23 cellular contexts compared by ENCODE assay signal in genomic region chr7:128682125-128682524, GRCh38. TPM values are rescaled to one million over a fixed set of nuclear protein-coding genes. Genes with fewer than 3 reads are reported as not detected.
"Had no signal": no experiment of that assay in that cellular context is flagged by ENCODE, and none has a peak within 500 bp of the region (broad histone marks: within the 10 kb centered on the region; RNA-seq: fewer than 3 reads in every experiment).

No MANE protein-coding gene starts in this region.

- H3K36me3 ChIP-seq: breast epithelium, prostate gland, suprapubic skin had no signal

- H3K9me3 Mint-ChIP-seq: activated naive CD4-positive, alpha-beta T cell treated with anti-CD3 and anti-CD28 coated beads for 36 hours; activated naive CD8-positive, alpha-beta T cell treated with anti-CD3 and anti-CD28 coated beads, Interleukin-2, amount 50 U/mL, for 24 hours; activated T-helper 17 cell treated with anti-CD3 and anti-CD28 coated beads, Interleukin-2, amount 50 U/mL, for 72 hours; dendritic cell treated with granulocyte-macrophage colony-stimulating factor and Interleukin-4, amounts not matched to agents 40 ng/mL and 50 ng/mL, for 4 days; immature natural killer cell; natural killer cell treated with Interleukin-12 subunit alpha and Interleukin-12 subunit beta and Interleukin-15 and Interleukin-18, amount 100 ng/mL, for 72 hours; type B pancreatic cell had no signal

- H3K27ac Mint-ChIP-seq: activated naive CD4-positive, alpha-beta T cell treated with anti-CD3 and anti-CD28 coated beads for 36 hours; activated naive CD8-positive, alpha-beta T cell treated with anti-CD3 and anti-CD28 coated beads, Interleukin-2, amount 50 U/mL, for 24 hours; activated T-helper 17 cell treated with anti-CD3 and anti-CD28 coated beads, Interleukin-2, amount 50 U/mL, for 72 hours; dendritic cell treated with granulocyte-macrophage colony-stimulating factor and Interleukin-4, amounts not matched to agents 40 ng/mL and 50 ng/mL, for 4 days; immature natural killer cell; natural killer cell treated with Interleukin-12 subunit alpha and Interleukin-12 subunit beta and Interleukin-15 and Interleukin-18, amount 100 ng/mL, for 72 hours; type B pancreatic cell had no signal

- H3K27ac ChIP-seq: breast epithelium, foreskin keratinocyte, heart left ventricle, prostate gland, skin epidermis, suprapubic skin had no signal

- H3K4me3 Mint-ChIP-seq: activated naive CD4-positive, alpha-beta T cell treated with anti-CD3 and anti-CD28 coated beads for 36 hours; activated naive CD8-positive, alpha-beta T cell treated with anti-CD3 and anti-CD28 coated beads, Interleukin-2, amount 50 U/mL, for 24 hours; activated T-helper 17 cell treated with anti-CD3 and anti-CD28 coated beads, Interleukin-2, amount 50 U/mL, for 72 hours; dendritic cell treated with granulocyte-macrophage colony-stimulating factor and Interleukin-4, amounts not matched to agents 40 ng/mL and 50 ng/mL, for 4 days; immature natural killer cell; natural killer cell treated with Interleukin-12 subunit alpha and Interleukin-12 subunit beta and Interleukin-15 and Interleukin-18, amount 100 ng/mL, for 72 hours; type B pancreatic cell had no signal

- H3K4me1 Mint-ChIP-seq: activated naive CD8-positive, alpha-beta T cell treated with anti-CD3 and anti-CD28 coated beads, Interleukin-2, amount 50 U/mL, for 24 hours; immature natural killer cell had no signal

- H3K4me1 ChIP-seq: breast epithelium, foreskin keratinocyte, heart left ventricle, prostate gland, suprapubic skin had no signal

- DNase-seq: activated CD4-positive, alpha-beta T cell treated with anti-CD3 and anti-CD28 coated beads, Interleukin-2, amount 50 U/mL, for 48 hours; activated CD4-positive, CD25-positive, alpha-beta regulatory T cell treated with anti-CD3 and anti-CD28 coated beads, Interleukin-2, amount 50 U/mL, for 72 hours; activated naive CD4-positive, alpha-beta T cell treated with anti-CD3 and anti-CD28 coated beads for 36 hours; activated naive CD8-positive, alpha-beta T cell treated with anti-CD3 and anti-CD28 coated beads, Interleukin-2, amount 50 U/mL, for 24 hours; aorta; effector memory CD4-positive, alpha-beta T cell; foreskin keratinocyte; heart left ventricle; immature natural killer cell; occipital lobe; right cardiac atrium; stimulated activated CD4-positive, alpha-beta T cell treated with anti-CD3 and anti-CD28 coated beads, Interleukin-15, amount 100 ng/mL, for 24 hours; stimulated activated CD4-positive, alpha-beta T cell treated with anti-CD3 and anti-CD28 coated beads, Interleukin-4, amount 100 ng/mL, for 4 hours; stimulated activated CD8-positive, alpha-beta memory T cell treated with anti-CD3 and anti-CD28 coated beads, Interleukin-4, amount 100 ng/mL, for 48 hours; stimulated activated naive CD4-positive, alpha-beta T cell treated with Interleukin-2 at 50 U/mL for 16 hours had no signal

- H3K4me3 ChIP-seq: breast epithelium, heart left ventricle, prostate gland, skin epidermis, suprapubic skin had no signal

- H3K27me3 ChIP-seq: breast epithelium, foreskin keratinocyte, heart left ventricle, suprapubic skin had no signal

- H3K9me3 ChIP-seq: breast epithelium, heart left ventricle, prostate gland, suprapubic skin had no signal

- H3K27me3 Mint-ChIP-seq: activated naive CD8-positive, alpha-beta T cell treated with anti-CD3 and anti-CD28 coated beads, Interleukin-2, amount 50 U/mL, for 24 hours; activated T-helper 17 cell treated with anti-CD3 and anti-CD28 coated beads, Interleukin-2, amount 50 U/mL, for 72 hours; dendritic cell treated with granulocyte-macrophage colony-stimulating factor and Interleukin-4, amounts not matched to agents 40 ng/mL and 50 ng/mL, for 4 days; natural killer cell treated with Interleukin-12 subunit alpha and Interleukin-12 subunit beta and Interleukin-15 and Interleukin-18, amount 100 ng/mL, for 72 hours; type B pancreatic cell had no signal

- H3K36me3 Mint-ChIP-seq: natural killer cell treated with Interleukin-12 subunit alpha and Interleukin-12 subunit beta and Interleukin-15 and Interleukin-18, amount 100 ng/mL, for 72 hours had no signal

- ATAC-seq: activated naive CD8-positive, alpha-beta T cell treated with anti-CD3 and anti-CD28 coated beads, Interleukin-2, amount 50 U/mL, for 24 hours; activated T-helper 17 cell treated with anti-CD3 and anti-CD28 coated beads, Interleukin-2, amount 50 U/mL, for 72 hours; foreskin keratinocyte; heart left ventricle; right cardiac atrium had no signal

RNA-seq across cellular contexts. Expression of gene GARIN1A, which starts 10.0 kb away (rescaled TPM):
- total RNA-seq: activated naive CD4-positive, alpha-beta T cell treated with anti-CD3 and anti-CD28 coated beads for 36 hours had no signal
- polyA plus RNA-seq: immature natural killer cell had no signal
